In the genomic region with DNA sequence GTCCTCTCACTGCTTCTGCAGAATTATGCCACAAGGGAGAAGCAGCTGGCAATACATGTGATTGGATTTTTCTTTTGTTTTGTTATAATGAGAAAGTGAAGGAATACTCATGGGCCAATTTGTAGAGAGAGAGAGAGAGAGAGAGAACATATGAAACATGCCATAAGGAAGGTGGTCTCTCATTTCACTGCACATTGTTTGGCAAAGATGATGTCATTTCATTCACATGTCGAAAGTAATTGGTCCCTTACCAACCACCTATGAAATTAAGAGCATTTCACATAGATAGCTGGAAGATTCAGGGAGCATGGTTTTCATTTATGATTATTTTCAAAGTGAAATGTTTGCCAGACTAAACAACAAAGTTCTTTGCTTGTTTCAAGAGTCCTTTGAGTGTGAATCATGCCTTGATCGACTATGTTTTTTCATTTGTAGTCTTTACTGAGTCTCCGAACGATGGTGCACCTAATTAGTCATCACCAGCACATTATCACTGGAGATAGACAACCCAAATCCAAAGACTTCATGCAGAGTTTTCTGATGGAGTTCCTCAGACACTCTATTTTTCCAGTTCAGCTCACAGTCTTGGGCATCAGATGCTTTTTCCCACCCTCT, we compare ENCODE assay signal across 20 cellular contexts.
"Had no signal": no experiment of that assay in that cellular context is flagged by ENCODE, and none has a peak within 500 bp of the region (broad histone marks: within the 10 kb centered on the region; RNA-seq: fewer than 3 reads in every experiment).

No MANE protein-coding gene starts in this region.

- H3K27ac Mint-ChIP-seq: activated CD4-positive, alpha-beta T cell treated with anti-CD3 and anti-CD28 coated beads, Interleukin-2, amount 10 ng/mL, durations not matched to agents 7 days and 5 days; activated naive CD8-positive, alpha-beta T cell treated with anti-CD3 and anti-CD28 coated beads for 36 hours; memory B cell; natural killer cell treated with Interleukin-12 subunit alpha and Interleukin-12 subunit beta and Interleukin-15 and Interleukin-18, amount 100 ng/mL, for 72 hours; T-helper 17 cell had no signal

- H3K4me1 ChIP-seq: foreskin keratinocyte, prostate gland, suprapubic skin had no signal

- H3K9me3 ChIP-seq: ascending aorta, prostate gland, suprapubic skin had no signal

- DNase-seq: activated CD4-positive, alpha-beta T cell treated with anti-CD3 and anti-CD28 coated beads, Interleukin-2, amount 10 ng/mL, durations not matched to agents 7 days and 5 days; activated CD4-positive, CD25-positive, alpha-beta regulatory T cell; activated effector memory CD4-positive, alpha-beta T cell treated with Interleukin-2 at 50 U/mL for 16 hours; activated naive CD8-positive, alpha-beta T cell treated with anti-CD3 and anti-CD28 coated beads for 36 hours; caudate nucleus; effector CD8-positive, alpha-beta T cell; foreskin keratinocyte; islet precursor cell; occipital lobe; stimulated activated CD4-positive, alpha-beta T cell treated with anti-CD3 and anti-CD28 coated beads, Interleukin-12 subunit alpha, Interleukin-12 subunit beta, amount 100 ng/mL, for 4 hours; stimulated activated naive CD4-positive, alpha-beta T cell; T-helper 17 cell had no signal

- ATAC-seq: foreskin keratinocyte, left lobe of liver, T-helper 17 cell had no signal

- H3K27me3 ChIP-seq: ascending aorta, foreskin keratinocyte, suprapubic skin had no signal

- H3K4me1 Mint-ChIP-seq: memory B cell, T-helper 17 cell had no signal

- H3K4me3 Mint-ChIP-seq: activated CD4-positive, alpha-beta T cell treated with anti-CD3 and anti-CD28 coated beads, Interleukin-2, amount 10 ng/mL, durations not matched to agents 7 days and 5 days; activated naive CD8-positive, alpha-beta T cell treated with anti-CD3 and anti-CD28 coated beads for 36 hours; memory B cell; natural killer cell treated with Interleukin-12 subunit alpha and Interleukin-12 subunit beta and Interleukin-15 and Interleukin-18, amount 100 ng/mL, for 72 hours; T-helper 17 cell had no signal

- H3K36me3 ChIP-seq: ascending aorta, prostate gland, suprapubic skin had no signal

- FAIRE-seq: TTC549 had no signal

- H3K36me3 Mint-ChIP-seq: activated naive CD8-positive, alpha-beta T cell treated with anti-CD3 and anti-CD28 coated beads for 36 hours; memory B cell; natural killer cell treated with Interleukin-12 subunit alpha and Interleukin-12 subunit beta and Interleukin-15 and Interleukin-18, amount 100 ng/mL, for 72 hours had no signal

- H3K9me3 Mint-ChIP-seq: activated CD4-positive, alpha-beta T cell treated with anti-CD3 and anti-CD28 coated beads, Interleukin-2, amount 10 ng/mL, durations not matched to agents 7 days and 5 days; activated naive CD8-positive, alpha-beta T cell treated with anti-CD3 and anti-CD28 coated beads for 36 hours; memory B cell; natural killer cell treated with Interleukin-12 subunit alpha and Interleukin-12 subunit beta and Interleukin-15 and Interleukin-18, amount 100 ng/mL, for 72 hours had no signal

- H3K27me3 Mint-ChIP-seq: activated naive CD8-positive, alpha-beta T cell treated with anti-CD3 and anti-CD28 coated beads for 36 hours had no signal

- H3K4me3 ChIP-seq: ascending aorta, coronary artery, prostate gland, suprapubic skin had no signal

- H3K27ac ChIP-seq: ascending aorta, coronary artery, foreskin keratinocyte, prostate gland, suprapubic skin had no signal
